Comparison of ENCODE assay signal across 1 cellular context in the genomic region with DNA sequence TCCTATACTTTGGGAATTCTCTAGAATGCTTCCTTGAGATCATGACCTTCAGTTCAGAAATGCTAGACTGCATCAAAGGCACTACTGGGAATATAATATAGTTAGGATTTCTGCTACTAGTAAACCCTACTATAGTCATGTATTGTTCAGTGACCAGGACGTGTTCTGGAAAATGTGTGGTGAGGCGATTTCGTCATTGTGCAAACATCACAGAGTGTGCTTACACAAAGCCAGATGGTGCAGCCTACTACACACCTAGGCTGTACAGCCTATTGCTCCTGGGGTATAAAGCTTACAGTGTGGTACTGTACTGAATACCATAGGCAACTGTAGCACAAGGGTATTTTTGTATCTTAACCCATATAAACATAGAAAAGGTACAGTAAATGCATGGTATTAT.
TF ChIP-seq lines count a peak whose summit lies in the region.

No MANE protein-coding gene starts in this region.

TF ChIP-seq in HepG2, 621 proteins besides CTCF, POLR2A, EP300 and RAD21 (continued from another document):
- TF ChIP-seq, protein P1, sequence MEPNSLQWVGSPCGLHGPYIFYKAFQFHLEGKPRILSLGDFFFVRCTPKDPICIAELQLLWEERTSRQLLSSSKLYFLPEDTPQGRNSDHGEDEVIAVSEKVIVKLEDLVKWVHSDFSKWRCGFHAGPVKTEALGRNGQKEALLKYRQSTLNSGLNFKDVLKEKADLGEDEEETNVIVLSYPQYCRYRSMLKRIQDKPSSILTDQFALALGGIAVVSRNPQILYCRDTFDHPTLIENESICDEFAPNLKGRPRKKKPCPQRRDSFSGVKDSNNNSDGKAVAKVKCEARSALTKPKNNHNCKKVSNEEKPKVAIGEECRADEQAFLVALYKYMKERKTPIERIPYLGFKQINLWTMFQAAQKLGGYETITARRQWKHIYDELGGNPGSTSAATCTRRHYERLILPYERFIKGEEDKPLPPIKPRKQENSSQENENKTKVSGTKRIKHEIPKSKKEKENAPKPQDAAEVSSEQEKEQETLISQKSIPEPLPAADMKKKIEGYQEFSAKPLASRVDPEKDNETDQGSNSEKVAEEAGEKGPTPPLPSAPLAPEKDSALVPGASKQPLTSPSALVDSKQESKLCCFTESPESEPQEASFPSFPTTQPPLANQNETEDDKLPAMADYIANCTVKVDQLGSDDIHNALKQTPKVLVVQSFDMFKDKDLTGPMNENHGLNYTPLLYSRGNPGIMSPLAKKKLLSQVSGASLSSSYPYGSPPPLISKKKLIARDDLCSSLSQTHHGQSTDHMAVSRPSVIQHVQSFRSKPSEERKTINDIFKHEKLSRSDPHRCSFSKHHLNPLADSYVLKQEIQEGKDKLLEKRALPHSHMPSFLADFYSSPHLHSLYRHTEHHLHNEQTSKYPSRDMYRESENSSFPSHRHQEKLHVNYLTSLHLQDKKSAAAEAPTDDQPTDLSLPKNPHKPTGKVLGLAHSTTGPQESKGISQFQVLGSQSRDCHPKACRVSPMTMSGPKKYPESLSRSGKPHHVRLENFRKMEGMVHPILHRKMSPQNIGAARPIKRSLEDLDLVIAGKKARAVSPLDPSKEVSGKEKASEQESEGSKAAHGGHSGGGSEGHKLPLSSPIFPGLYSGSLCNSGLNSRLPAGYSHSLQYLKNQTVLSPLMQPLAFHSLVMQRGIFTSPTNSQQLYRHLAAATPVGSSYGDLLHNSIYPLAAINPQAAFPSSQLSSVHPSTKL (CRISPR knock-in tag; IDR thresholded peaks at IDR 0.05), result peak; percentile 47; the same call in 1 of the 2 replicates
- 0 out of 2 replicates have a peak, but pooled peaks have one; percentile 2 for TF ChIP-seq SMC3 (IDR thresholded peaks at IDR 0.05; ENCODE audit: low read length)
- TF ChIP-seq, protein P2, sequence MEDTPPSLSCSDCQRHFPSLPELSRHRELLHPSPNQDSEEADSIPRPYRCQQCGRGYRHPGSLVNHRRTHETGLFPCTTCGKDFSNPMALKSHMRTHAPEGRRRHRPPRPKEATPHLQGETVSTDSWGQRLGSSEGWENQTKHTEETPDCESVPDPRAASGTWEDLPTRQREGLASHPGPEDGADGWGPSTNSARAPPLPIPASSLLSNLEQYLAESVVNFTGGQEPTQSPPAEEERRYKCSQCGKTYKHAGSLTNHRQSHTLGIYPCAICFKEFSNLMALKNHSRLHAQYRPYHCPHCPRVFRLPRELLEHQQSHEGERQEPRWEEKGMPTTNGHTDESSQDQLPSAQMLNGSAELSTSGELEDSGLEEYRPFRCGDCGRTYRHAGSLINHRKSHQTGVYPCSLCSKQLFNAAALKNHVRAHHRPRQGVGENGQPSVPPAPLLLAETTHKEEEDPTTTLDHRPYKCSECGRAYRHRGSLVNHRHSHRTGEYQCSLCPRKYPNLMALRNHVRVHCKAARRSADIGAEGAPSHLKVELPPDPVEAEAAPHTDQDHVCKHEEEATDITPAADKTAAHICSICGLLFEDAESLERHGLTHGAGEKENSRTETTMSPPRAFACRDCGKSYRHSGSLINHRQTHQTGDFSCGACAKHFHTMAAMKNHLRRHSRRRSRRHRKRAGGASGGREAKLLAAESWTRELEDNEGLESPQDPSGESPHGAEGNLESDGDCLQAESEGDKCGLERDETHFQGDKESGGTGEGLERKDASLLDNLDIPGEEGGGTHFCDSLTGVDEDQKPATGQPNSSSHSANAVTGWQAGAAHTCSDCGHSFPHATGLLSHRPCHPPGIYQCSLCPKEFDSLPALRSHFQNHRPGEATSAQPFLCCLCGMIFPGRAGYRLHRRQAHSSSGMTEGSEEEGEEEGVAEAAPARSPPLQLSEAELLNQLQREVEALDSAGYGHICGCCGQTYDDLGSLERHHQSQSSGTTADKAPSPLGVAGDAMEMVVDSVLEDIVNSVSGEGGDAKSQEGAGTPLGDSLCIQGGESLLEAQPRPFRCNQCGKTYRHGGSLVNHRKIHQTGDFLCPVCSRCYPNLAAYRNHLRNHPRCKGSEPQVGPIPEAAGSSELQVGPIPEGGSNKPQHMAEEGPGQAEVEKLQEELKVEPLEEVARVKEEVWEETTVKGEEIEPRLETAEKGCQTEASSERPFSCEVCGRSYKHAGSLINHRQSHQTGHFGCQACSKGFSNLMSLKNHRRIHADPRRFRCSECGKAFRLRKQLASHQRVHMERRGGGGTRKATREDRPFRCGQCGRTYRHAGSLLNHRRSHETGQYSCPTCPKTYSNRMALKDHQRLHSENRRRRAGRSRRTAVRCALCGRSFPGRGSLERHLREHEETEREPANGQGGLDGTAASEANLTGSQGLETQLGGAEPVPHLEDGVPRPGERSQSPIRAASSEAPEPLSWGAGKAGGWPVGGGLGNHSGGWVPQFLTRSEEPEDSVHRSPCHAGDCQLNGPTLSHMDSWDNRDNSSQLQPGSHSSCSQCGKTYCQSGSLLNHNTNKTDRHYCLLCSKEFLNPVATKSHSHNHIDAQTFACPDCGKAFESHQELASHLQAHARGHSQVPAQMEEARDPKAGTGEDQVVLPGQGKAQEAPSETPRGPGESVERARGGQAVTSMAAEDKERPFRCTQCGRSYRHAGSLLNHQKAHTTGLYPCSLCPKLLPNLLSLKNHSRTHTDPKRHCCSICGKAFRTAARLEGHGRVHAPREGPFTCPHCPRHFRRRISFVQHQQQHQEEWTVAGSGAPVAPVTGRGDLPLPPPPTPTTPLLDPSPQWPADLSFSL (CRISPR knock-in tag; IDR thresholded peaks at IDR 0.05), result peak; percentile 33; the same call in 1 of the 2 replicates
- no peak for TF ChIP-seq GFI1 (CRISPR knock-in tag; IDR thresholded peaks at IDR 0.05; ENCODE audit: borderline replicate concordance)
- no peak for TF ChIP-seq FOXA1 (IDR thresholded peaks at IDR 0.05)
- TF ChIP-seq FOXA1 (CRISPR knock-in tag; IDR thresholded peaks at IDR 0.05), result peak; percentile 71
- no peak for TF ChIP-seq TBX2 (CRISPR knock-in tag; IDR thresholded peaks at IDR 0.05; ENCODE audit: borderline replicate concordance)
- peak; percentile 88 for TF ChIP-seq ZKSCAN1 (IDR thresholded peaks at IDR 0.05; ENCODE audit: low read length)
- no peak for TF ChIP-seq SOX13 (IDR thresholded peaks at IDR 0.05)
- peak in 1 of 2 experiments; percentile 23; a peak in 1 of 4 replicates for TF ChIP-seq SOX13 (CRISPR knock-in tag; conservative IDR thresholded peaks at IDR 0.05 in 1 of 2, IDR thresholded peaks at IDR 0.05 in 1 of 2)
- no peak for TF ChIP-seq TRIM24 (CRISPR knock-in tag; IDR thresholded peaks at IDR 0.05)
- no peak for TF ChIP-seq CBX2 (IDR thresholded peaks at IDR 0.05; ENCODE audit: low read depth, low read length)
- TF ChIP-seq CBX2 (CRISPR knock-in tag; IDR thresholded peaks at IDR 0.05; ENCODE audit: low read depth), result no peak
- no peak; the same call in 1 of the 2 replicates for TF ChIP-seq GATAD2A (CRISPR knock-in tag; IDR thresholded peaks at IDR 0.05)
- no peak for TF ChIP-seq ZNF337 (CRISPR knock-in tag; IDR thresholded peaks at IDR 0.05; ENCODE audit: borderline replicate concordance, low read depth)
- no peak for TF ChIP-seq JUND (CRISPR knock-in tag; IDR thresholded peaks at IDR 0.05)
- TF ChIP-seq, protein P3, sequence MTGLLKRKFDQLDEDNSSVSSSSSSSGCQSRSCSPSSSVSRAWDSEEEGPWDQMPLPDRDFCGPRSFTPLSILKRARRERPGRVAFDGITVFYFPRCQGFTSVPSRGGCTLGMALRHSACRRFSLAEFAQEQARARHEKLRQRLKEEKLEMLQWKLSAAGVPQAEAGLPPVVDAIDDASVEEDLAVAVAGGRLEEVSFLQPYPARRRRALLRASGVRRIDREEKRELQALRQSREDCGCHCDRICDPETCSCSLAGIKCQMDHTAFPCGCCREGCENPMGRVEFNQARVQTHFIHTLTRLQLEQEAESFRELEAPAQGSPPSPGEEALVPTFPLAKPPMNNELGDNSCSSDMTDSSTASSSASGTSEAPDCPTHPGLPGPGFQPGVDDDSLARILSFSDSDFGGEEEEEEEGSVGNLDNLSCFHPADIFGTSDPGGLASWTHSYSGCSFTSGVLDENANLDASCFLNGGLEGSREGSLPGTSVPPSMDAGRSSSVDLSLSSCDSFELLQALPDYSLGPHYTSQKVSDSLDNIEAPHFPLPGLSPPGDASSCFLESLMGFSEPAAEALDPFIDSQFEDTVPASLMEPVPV (CRISPR knock-in tag; IDR thresholded peaks at IDR 0.05), result no peak
- TF ChIP-seq HMGA1 (CRISPR knock-in tag; conservative IDR thresholded peaks at IDR 0.05), result no peak
- no peak for TF ChIP-seq TEAD2 (CRISPR knock-in tag; IDR thresholded peaks at IDR 0.05)
- TF ChIP-seq ZNF207 (IDR thresholded peaks at IDR 0.05; ENCODE audit: borderline replicate concordance), result no peak
- peak; percentile 82 for TF ChIP-seq CEBPB (IDR thresholded peaks at IDR 0.05; ENCODE audit: borderline replicate concordance, low read depth, low read length)
- peak; percentile 69 for TF ChIP-seq CEBPG (CRISPR knock-in tag; IDR thresholded peaks at IDR 0.05)
